ENCODE assay signal across 8 cellular contexts in the genomic region with DNA sequence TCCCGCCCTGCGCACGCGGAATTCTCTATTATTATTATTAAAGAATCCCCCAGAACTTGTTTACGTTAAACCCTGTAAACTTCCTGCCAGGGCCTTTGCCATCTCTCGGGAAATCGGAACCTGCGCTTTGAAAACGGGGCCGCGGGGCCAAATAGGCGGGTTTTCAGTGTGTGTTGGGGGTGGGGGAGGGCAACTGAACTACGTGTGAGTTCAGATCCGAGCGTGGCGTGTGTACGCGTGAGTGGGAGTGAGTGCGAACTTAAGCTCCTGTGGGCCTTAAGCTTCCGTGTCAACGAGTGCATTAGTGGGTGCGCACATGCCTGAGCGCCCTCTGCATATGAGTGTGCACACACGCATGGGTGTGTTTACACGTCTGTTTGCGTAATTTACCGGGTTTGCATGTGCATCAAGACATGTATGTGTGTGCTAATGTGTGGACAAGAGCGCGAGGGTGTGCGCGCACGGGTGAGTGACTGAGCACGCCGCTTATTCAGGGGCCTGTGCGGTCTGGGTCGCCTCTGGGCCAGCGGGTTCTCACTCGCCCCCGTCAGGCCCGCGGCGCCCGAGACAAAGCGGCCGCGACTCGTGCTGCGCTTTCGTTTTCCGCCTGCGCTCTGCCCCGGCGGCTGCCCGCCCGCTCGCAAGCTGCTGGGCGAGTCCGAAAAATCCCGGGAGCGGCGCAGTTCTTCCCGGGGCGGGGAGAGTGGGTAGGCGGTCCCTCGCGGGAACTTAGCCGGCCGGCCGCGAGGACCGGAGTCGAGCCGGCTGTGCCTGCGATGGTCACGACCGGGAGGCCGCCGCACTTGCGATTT. TPM values are rescaled to one million over a fixed set of nuclear protein-coding genes. Genes with fewer than 3 reads are reported as not detected.
A peak's percentile ranks its signal among the peaks of the same experiment; 100 is the strongest.
DNase-seq lines count a peak whose midpoint lies in the region; ATAC-seq and TF ChIP-seq lines count a peak whose summit lies in the region.

No MANE protein-coding gene starts in this region.

- POLR2A ChIA-PET in WTC11 (lab: Charles Lee) = no interaction called here

- no peak overlapping the region for H2BK5ac ChIP-seq in trophoblast cell (ENCODE audit: low read depth, low read length, poor library complexity)

- H3K4ac ChIP-seq in trophoblast cell (ENCODE audit: low read depth, low read length) = no peak overlapping the region

- no peak overlapping the region for H3K18ac ChIP-seq in trophoblast cell (ENCODE audit: low read length)

- DNase-seq in 8988T = peak; percentile 99
- DNase-seq in GM23338 (ENCODE audit: low spot score) = peak; percentile 63
- no peak for DNase-seq in WTC11 (ENCODE audit: low spot score)
- DNase-seq in foreskin melanocyte = peak; percentile 27
- DNase-seq in trophoblast cell = peak in 1 of 2 donors; percentile 36
- DNase-seq in T-helper 9 cell = no peak

- H3K4me2 ChIP-seq in GM23338 (peak overlapping the region; percentile 79), trophoblast cell (ENCODE audit: low read length) (peak overlapping the region; percentile 68)

- peak overlapping the region; percentile 55 for H3K4me3 ChIP-seq in GM23338
- peak overlapping the region; percentile 60 for H3K4me3 ChIP-seq in trophoblast cell (ENCODE audit: low read depth, low read length)

- no peaks in the 10 kb centered on the region for H3K79me1 ChIP-seq in trophoblast cell (ENCODE audit: low read length)

- 0 out of 2 replicates have a peak, but pooled peaks cover 11% of the 10 kb centered on the region for H3F3A ChIP-seq in GM23338 (replicated peaks; ENCODE audit: low read depth)

- H3K4me1 Mint-ChIP-seq in GM23338 (peaks cover 47% of the 10 kb centered on the region), WTC11 (peaks cover 52% of the 10 kb centered on the region)

- CTCF ChIA-PET in WTC11 (lab: Charles Lee) = no interaction called here

- H2AK5ac ChIP-seq in trophoblast cell (ENCODE audit: low read length) = no peak overlapping the region

- H3K14ac ChIP-seq in trophoblast cell (ENCODE audit: low read length) = no peak overlapping the region

- H3K4me3 Mint-ChIP-seq in GM23338 = peak overlapping the region; percentile 64
- H3K4me3 Mint-ChIP-seq in WTC11 = peak overlapping the region; percentile 66

- H3K23ac ChIP-seq in trophoblast cell (ENCODE audit: low read length) = peak overlapping the region; percentile 99

- H3K79me2 ChIP-seq in GM23338 (replicated peaks; ENCODE audit: insufficient read depth) (no peaks in the 10 kb centered on the region), trophoblast cell (ENCODE audit: control insufficient read depth, insufficient read depth, low read length, poor library complexity) (no peaks in the 10 kb centered on the region)

- H3K27me3 Mint-ChIP-seq in GM23338 (ENCODE audit: insufficient read depth, low read depth, poor library complexity) = peaks cover 94% of the 10 kb centered on the region
- H3K27me3 Mint-ChIP-seq in WTC11 (ENCODE audit: low read depth) = peaks cover 96% of the 10 kb centered on the region

- H2AFZ ChIP-seq in GM23338 (peak overlapping the region; percentile 72), trophoblast cell (ENCODE audit: insufficient read depth, low read length, poor library complexity) (no peak overlapping the region)

- no peak overlapping the region for H4K8ac ChIP-seq in trophoblast cell (ENCODE audit: low read depth, low read length)

- H3K36me3 ChIP-seq in GM23338 (ENCODE audit: insufficient read depth) (no peaks in the 10 kb centered on the region), trophoblast cell (ENCODE audit: control insufficient read depth in 1 of 2, insufficient read depth in 2 of 2, low read length in 2 of 2) (no peaks in the 10 kb centered on the region)

- peak; percentile 11 for ATAC-seq in GM23338
- ATAC-seq in WTC11 = no peak
- ATAC-seq in GM19463 (IDR thresholded peaks at IDR 0.05; ENCODE audit: unreplicated experiment) = no peak
- ATAC-seq in GM18868 (IDR thresholded peaks at IDR 0.05; ENCODE audit: unreplicated experiment) = no peak

- H3K9me3 Mint-ChIP-seq in GM23338 (peaks cover 11% of the 10 kb centered on the region; the same call in 2 of the 3 replicates), WTC11 (no peaks in the 10 kb centered on the region)

- peaks cover 26% of the 10 kb centered on the region for H4K20me1 ChIP-seq in GM23338 (replicated peaks; ENCODE audit: insufficient read depth)

- H3K9me3 ChIP-seq in trophoblast cell (ENCODE audit: insufficient read depth, low read depth, low read length) = peaks cover 15% of the 10 kb centered on the region

- H3K36me3 Mint-ChIP-seq in GM23338 (ENCODE audit: low read depth) = no peaks in the 10 kb centered on the region; the same call in 2 of the 3 replicates
- peaks cover 2% of the 10 kb centered on the region; the same call in 1 of the 2 replicates for H3K36me3 Mint-ChIP-seq in WTC11

- H3K4me1 ChIP-seq in GM23338 (ENCODE audit: insufficient read depth) (peaks cover 29% of the 10 kb centered on the region), trophoblast cell (ENCODE audit: control insufficient read depth in 1 of 2, insufficient read depth in 2 of 2, low read length in 2 of 2) (peaks cover 3 to 13% of the 10 kb centered on the region in 2 experiments)

- no peak overlapping the region for H4K91ac ChIP-seq in trophoblast cell (ENCODE audit: low read depth, low read length)

- H3K27ac Mint-ChIP-seq in GM23338 (no peak overlapping the region), WTC11 (no peak overlapping the region)

- no peaks in the 10 kb centered on the region for H3K9me2 ChIP-seq in GM23338 (ENCODE audit: insufficient read depth)

- TF ChIP-seq CTCF in GM23338 (conservative IDR thresholded peaks at IDR 0.05; ENCODE audit: low read depth in 2 of 2) = no peak
- no peak for TF ChIP-seq CTCF in WTC11 (IDR thresholded peaks at IDR 0.05)

- H3K27me3 ChIP-seq in GM23338 (ENCODE audit: insufficient read depth) = peaks cover 100% of the 10 kb centered on the region
- H3K27me3 ChIP-seq in trophoblast cell (ENCODE audit: insufficient read depth, low read length) = peaks cover 96% of the 10 kb centered on the region

- H3K9ac ChIP-seq in trophoblast cell (ENCODE audit: low read length) = no peak overlapping the region

- no peak overlapping the region for H2BK120ac ChIP-seq in trophoblast cell (ENCODE audit: insufficient read depth, low read length, poor library complexity)

- no CpG with 5 or more reads among the region's 79 CpGs for WGBS in trophoblast cell (ENCODE audit: extremely low coverage, insufficient coverage, insufficient read length)

- H2BK12ac ChIP-seq in trophoblast cell (ENCODE audit: low read length) = no peak overlapping the region

- H3K27ac ChIP-seq in GM23338 (ENCODE audit: low read depth) (no peak overlapping the region), trophoblast cell (ENCODE audit: low read depth, low read length) (no peak overlapping the region)

- no peak overlapping the region for H4K12ac ChIP-seq in trophoblast cell (ENCODE audit: low read depth, low read length)

TF ChIP-seq in GM23338, 12 proteins besides CTCF, POLR2A, EP300 and RAD21:
- TF ChIP-seq CREB1 (CRISPR knock-in tag; IDR thresholded peaks at IDR 0.05; ENCODE audit: low read depth) = no peak
- TF ChIP-seq EZH2phosphoT487 (IDR thresholded peaks at IDR 0.05; ENCODE audit: unreplicated experiment) = peak; percentile 91
- peak; percentile 98 for TF ChIP-seq EZH2 (IDR thresholded peaks at IDR 0.05; ENCODE audit: low read depth, unreplicated experiment)

TF ChIP-seq in WTC11, 78 proteins besides CTCF, POLR2A, EP300 and RAD21:
- no peak for TF ChIP-seq CREM (CRISPR knock-in tag; IDR thresholded peaks at IDR 0.05)

RNA-seq across cellular contexts. Expression of a gene that starts 1.2 kb away (rescaled TPM):
- total RNA-seq in GM23338 (2014; rRNA removed; shearing (Covaris generic)) = 0.10 TPM in 1 of 2 replicates, not detected in the other
- polyA plus RNA-seq in GM23338 (2016; fragmentation: Nextera tagmentation; extraction: Ambion mirVana) = 0.15 TPM in 1 of 2 replicates, not detected in the other
- 0.09 to 0.14 TPM in 2 of 3 replicates, not detected in the other for total RNA-seq in WTC11 (2021)
- 0.08 and 0.11 TPM in 2 replicates for polyA plus RNA-seq in trophoblast cell (2013)

RNA-seq across cellular contexts. Expression of a gene that starts 45.9 kb away (rescaled TPM):
- total RNA-seq in GM23338 (2014; rRNA removed; shearing (Covaris generic)) = 8.1 and 12.6 TPM in 2 replicates
- 7.2 and 9.7 TPM in 2 replicates for polyA plus RNA-seq in GM23338 (2016; fragmentation: Nextera tagmentation; extraction: Ambion mirVana)
- total RNA-seq in WTC11 (2021) = 14.1 to 15.7 TPM (median 15.3 TPM) in 3 replicates
- polyA plus RNA-seq in trophoblast cell (2013) = 9.5 and 9.8 TPM in 2 replicates

RNA-seq across cellular contexts. Expression of a gene that starts 57.5 kb away (rescaled TPM):
- not detected in 2 replicates for total RNA-seq in GM23338 (2014; rRNA removed; shearing (Covaris generic))
- polyA plus RNA-seq in GM23338 (2016; fragmentation: Nextera tagmentation; extraction: Ambion mirVana) = 0.14 and 0.16 TPM in 2 replicates
- total RNA-seq in WTC11 (2021) = 0.18 to 0.28 TPM (median 0.21 TPM) in 3 replicates
- polyA plus RNA-seq in trophoblast cell (2013) = 1.2 TPM in 2 replicates

Comparison
In these comparisons a context has a peak if more than half of its experiments do, and no peak if none do; other contexts are left out.
1. DNase-seq: peak in 8988T (single experiment), GM23338 (single experiment) and foreskin melanocyte (single experiment); none in WTC11 (single experiment) and T-helper 9 cell (single experiment).